In genomic region chr20:63696628-63697356, GRCh38 we compare ENCODE assay signal across 1 cellular context.
TF ChIP-seq lines count a peak whose summit lies in the region.

Gene TNFRSF6B (plus strand): TSS chr20:63696652. CDS start chr20:63696768, 116 bp downstream.

TF ChIP-seq in HepG2, 621 proteins besides CTCF, POLR2A, EP300 and RAD21 (continued from another document and continues in another):
- peak; percentile 66; the same call in 1 of the 2 replicates for TF ChIP-seq MTF2 (CRISPR knock-in tag; IDR thresholded peaks at IDR 0.05; ENCODE audit: borderline replicate concordance)
- no peak for TF ChIP-seq KIAA2018 (CRISPR knock-in tag; IDR thresholded peaks at IDR 0.05; ENCODE audit: borderline replicate concordance)
- peak; percentile 76 for TF ChIP-seq ARID4A (CRISPR knock-in tag; IDR thresholded peaks at IDR 0.05; ENCODE audit: borderline replicate concordance)
- no peak for TF ChIP-seq ETV5 (CRISPR knock-in tag; IDR thresholded peaks at IDR 0.05; ENCODE audit: borderline replicate concordance)
- peak; percentile 34; the same call in 1 of the 2 replicates for TF ChIP-seq RXRB (CRISPR knock-in tag; IDR thresholded peaks at IDR 0.05; ENCODE audit: borderline replicate concordance)
- TF ChIP-seq ZNF644 (CRISPR knock-in tag; IDR thresholded peaks at IDR 0.05; ENCODE audit: low read depth), result no peak
- TF ChIP-seq ZNF891 (CRISPR knock-in tag; IDR thresholded peaks at IDR 0.05), result no peak
- peak; percentile 69; the same call in 1 of the 2 replicates for TF ChIP-seq SALL2 (CRISPR knock-in tag; IDR thresholded peaks at IDR 0.05)
- no peak for TF ChIP-seq FOXA1 (IDR thresholded peaks at IDR 0.05)
- peak; percentile 15 for TF ChIP-seq FOXA1 (CRISPR knock-in tag; IDR thresholded peaks at IDR 0.05)
- no peak for TF ChIP-seq ZNF670 (CRISPR knock-in tag; IDR thresholded peaks at IDR 0.05; ENCODE audit: borderline replicate concordance)
- TF ChIP-seq ZNF570 (CRISPR knock-in tag; IDR thresholded peaks at IDR 0.05; ENCODE audit: borderline replicate concordance), result no peak
- peak; percentile 51; the same call in 1 of the 2 replicates for TF ChIP-seq POLR2AphosphoS5 (IDR thresholded peaks at IDR 0.05; ENCODE audit: low read depth, low read length)
- no peak for TF ChIP-seq KDM6A (CRISPR knock-in tag; IDR thresholded peaks at IDR 0.05; ENCODE audit: low read depth)
- no peak; the same call in 1 of the 2 replicates for TF ChIP-seq ZNF276 (CRISPR knock-in tag; IDR thresholded peaks at IDR 0.05; ENCODE audit: low read depth)
- TF ChIP-seq KLF9 (CRISPR knock-in tag; IDR thresholded peaks at IDR 0.05; ENCODE audit: low read depth), result no peak
- TF ChIP-seq POLR2G (IDR thresholded peaks at IDR 0.05; ENCODE audit: low read depth, low read length), result peak; percentile 61
- TF ChIP-seq SKIL (CRISPR knock-in tag; IDR thresholded peaks at IDR 0.05; ENCODE audit: borderline replicate concordance), result no peak; the same call in 1 of the 2 replicates
- no peak for TF ChIP-seq ZZZ3 (CRISPR knock-in tag; IDR thresholded peaks at IDR 0.05; ENCODE audit: borderline replicate concordance)
- TF ChIP-seq ZBTB49 (CRISPR knock-in tag; IDR thresholded peaks at IDR 0.05; ENCODE audit: borderline replicate concordance), result no peak
- no peak for TF ChIP-seq GMEB2 (CRISPR knock-in tag; IDR thresholded peaks at IDR 0.05; ENCODE audit: low read depth)
- no peak for TF ChIP-seq ZSCAN22 (CRISPR knock-in tag; IDR thresholded peaks at IDR 0.05)
- 0 out of 2 replicates have a peak, but pooled peaks have one; percentile 54 for TF ChIP-seq CCDC6 (CRISPR knock-in tag; IDR thresholded peaks at IDR 0.05)
- no peak for TF ChIP-seq ZNF543 (CRISPR knock-in tag; IDR thresholded peaks at IDR 0.05)
- TF ChIP-seq CREB1 (IDR thresholded peaks at IDR 0.05), result no peak
- no peak for TF ChIP-seq CREB1 (CRISPR knock-in tag; IDR thresholded peaks at IDR 0.05)
- TF ChIP-seq ZBTB1 (CRISPR knock-in tag; IDR thresholded peaks at IDR 0.05; ENCODE audit: borderline replicate concordance), result no peak
- TF ChIP-seq ZNF224 (CRISPR knock-in tag; IDR thresholded peaks at IDR 0.05), result no peak
- no peak for TF ChIP-seq ZBTB4 (CRISPR knock-in tag; IDR thresholded peaks at IDR 0.05; ENCODE audit: borderline replicate concordance)
